1 cellular context compared by ENCODE assay signal in the genomic region with DNA sequence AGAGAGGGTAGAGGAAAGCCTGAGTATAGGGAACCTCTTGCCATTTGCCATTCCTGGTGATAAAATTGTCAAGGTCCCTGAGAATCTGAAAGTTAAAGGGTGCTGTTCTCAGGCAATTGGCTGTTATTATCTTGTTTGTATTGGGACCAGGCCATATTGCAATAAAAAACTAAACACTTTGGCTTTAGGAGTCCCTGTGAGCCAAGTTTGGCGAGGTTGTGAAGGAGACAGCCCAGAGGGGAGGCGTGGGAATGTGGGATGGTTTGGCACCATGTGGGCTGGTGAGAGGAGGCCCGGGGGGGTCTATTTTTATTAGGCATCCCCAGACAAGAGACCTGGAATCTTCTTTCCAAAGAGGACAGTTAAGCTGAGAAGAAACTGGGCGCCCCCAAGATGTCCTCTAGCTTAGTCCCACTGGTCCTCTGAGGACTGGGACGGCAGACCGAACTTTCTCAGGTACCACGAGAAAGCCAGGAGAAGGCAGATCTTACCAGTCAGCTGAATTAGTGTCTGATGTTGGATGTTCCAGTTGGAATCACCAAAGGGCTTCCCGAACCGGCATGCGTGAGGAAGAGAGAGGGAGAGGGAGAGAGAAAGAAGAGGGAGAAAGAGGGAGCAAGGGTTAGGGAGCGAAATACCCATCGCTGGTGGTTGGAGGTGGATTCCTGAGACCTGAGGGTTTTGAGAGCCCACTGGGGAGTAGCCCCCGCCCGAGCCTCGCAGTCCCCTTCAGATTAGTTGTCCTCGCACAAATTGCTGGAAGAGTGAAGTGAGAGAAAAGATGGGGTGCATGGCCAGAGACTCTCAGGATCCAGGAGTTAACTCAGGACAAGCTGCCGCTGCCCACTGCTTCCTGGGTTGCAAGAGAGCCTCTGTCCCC.
TF ChIP-seq lines count a peak whose summit lies in the region.

No MANE protein-coding gene starts in this region.

TF ChIP-seq in GM23338, 12 proteins besides CTCF, POLR2A, EP300 and RAD21 (continued from another document):
- TF ChIP-seq, protein P1, sequence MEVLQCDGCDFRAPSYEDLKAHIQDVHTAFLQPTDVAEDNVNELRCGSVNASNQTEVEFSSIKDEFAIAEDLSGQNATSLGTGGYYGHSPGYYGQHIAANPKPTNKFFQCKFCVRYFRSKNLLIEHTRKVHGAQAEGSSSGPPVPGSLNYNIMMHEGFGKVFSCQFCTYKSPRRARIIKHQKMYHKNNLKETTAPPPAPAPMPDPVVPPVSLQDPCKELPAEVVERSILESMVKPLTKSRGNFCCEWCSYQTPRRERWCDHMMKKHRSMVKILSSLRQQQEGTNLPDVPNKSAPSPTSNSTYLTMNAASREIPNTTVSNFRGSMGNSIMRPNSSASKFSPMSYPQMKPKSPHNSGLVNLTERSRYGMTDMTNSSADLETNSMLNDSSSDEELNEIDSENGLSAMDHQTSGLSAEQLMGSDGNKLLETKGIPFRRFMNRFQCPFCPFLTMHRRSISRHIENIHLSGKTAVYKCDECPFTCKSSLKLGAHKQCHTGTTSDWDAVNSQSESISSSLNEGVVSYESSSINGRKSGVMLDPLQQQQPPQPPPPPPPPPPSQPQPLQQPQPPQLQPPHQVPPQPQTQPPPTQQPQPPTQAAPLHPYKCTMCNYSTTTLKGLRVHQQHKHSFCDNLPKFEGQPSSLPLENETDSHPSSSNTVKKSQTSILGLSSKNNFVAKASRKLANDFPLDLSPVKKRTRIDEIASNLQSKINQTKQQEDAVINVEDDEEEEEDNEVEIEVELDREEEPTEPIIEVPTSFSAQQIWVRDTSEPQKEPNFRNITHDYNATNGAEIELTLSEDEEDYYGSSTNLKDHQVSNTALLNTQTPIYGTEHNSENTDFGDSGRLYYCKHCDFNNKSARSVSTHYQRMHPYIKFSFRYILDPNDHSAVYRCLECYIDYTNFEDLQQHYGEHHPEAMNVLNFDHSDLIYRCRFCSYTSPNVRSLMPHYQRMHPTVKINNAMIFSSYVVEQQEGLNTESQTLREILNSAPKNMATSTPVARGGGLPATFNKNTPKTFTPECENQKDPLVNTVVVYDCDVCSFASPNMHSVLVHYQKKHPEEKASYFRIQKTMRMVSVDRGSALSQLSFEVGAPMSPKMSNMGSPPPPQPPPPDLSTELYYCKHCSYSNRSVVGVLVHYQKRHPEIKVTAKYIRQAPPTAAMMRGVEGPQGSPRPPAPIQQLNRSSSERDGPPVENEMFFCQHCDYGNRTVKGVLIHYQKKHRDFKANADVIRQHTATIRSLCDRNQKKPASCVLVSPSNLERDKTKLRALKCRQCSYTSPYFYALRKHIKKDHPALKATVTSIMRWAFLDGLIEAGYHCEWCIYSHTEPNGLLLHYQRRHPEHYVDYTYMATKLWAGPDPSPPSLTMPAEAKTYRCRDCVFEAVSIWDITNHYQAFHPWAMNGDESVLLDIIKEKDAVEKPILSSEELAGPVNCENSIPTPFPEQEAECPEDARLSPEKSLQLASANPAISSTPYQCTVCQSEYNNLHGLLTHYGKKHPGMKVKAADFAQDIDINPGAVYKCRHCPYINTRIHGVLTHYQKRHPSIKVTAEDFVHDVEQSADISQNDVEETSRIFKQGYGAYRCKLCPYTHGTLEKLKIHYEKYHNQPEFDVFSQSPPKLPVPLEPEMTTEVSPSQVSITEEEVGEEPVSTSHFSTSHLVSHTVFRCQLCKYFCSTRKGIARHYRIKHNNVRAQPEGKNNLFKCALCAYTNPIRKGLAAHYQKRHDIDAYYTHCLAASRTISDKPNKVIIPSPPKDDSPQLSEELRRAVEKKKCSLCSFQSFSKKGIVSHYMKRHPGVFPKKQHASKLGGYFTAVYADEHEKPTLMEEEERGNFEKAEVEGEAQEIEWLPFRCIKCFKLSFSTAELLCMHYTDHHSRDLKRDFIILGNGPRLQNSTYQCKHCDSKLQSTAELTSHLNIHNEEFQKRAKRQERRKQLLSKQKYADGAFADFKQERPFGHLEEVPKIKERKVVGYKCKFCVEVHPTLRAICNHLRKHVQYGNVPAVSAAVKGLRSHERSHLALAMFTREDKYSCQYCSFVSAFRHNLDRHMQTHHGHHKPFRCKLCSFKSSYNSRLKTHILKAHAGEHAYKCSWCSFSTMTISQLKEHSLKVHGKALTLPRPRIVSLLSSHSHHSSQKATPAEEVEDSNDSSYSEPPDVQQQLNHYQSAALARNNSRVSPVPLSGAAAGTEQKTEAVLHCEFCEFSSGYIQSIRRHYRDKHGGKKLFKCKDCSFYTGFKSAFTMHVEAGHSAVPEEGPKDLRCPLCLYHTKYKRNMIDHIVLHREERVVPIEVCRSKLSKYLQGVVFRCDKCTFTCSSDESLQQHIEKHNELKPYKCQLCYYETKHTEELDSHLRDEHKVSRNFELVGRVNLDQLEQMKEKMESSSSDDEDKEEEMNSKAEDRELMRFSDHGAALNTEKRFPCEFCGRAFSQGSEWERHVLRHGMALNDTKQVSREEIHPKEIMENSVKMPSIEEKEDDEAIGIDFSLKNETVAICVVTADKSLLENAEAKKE (CRISPR knock-in tag; IDR thresholded peaks at IDR 0.05), result no peak
- TF ChIP-seq, protein P2, sequence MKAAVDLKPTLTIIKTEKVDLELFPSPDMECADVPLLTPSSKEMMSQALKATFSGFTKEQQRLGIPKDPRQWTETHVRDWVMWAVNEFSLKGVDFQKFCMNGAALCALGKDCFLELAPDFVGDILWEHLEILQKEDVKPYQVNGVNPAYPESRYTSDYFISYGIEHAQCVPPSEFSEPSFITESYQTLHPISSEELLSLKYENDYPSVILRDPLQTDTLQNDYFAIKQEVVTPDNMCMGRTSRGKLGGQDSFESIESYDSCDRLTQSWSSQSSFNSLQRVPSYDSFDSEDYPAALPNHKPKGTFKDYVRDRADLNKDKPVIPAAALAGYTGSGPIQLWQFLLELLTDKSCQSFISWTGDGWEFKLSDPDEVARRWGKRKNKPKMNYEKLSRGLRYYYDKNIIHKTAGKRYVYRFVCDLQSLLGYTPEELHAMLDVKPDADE (IDR thresholded peaks at IDR 0.05), result no peak
